In the genomic region with DNA sequence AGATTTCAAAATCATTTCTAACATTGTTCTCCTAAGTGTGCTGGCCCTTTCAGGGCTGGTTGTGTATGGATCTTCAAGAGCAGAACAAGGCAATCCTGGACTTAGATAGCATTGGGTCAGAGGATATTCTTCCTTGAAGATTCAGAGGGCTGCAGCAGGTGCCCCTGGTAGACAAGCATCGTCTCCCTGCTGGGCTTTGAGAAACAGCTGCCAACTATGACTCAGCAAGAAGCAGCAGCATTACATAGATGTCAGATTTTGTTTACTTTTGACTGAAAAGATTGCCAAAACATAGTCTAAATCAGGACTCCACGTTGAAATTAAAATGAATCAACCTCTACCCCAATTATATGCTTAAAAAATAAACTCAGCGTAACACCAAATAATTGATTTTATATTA, we compare ENCODE assay signal across 16 cellular contexts.
DNase-seq lines count a peak whose midpoint lies in the region; ATAC-seq, FAIRE-seq and TF ChIP-seq lines count a peak whose summit lies in the region.
"Had no signal": no experiment of that assay in that cellular context is flagged by ENCODE, and none has a peak within 500 bp of the region (broad histone marks: within the 10 kb centered on the region; RNA-seq: fewer than 3 reads in every experiment).

No MANE protein-coding gene starts in this region.

- no peaks in the 10 kb centered on the region for H3K27me3 Mint-ChIP-seq in MCF 10A (ENCODE audit: insufficient read depth, unreplicated experiment)
- H3K27me3 Mint-ChIP-seq in activated T-helper 2 cell treated with anti-CD3 and anti-CD28 coated beads, Interferon-gamma antibody, Interleukin-2, Interleukin-4, amounts not matched to agents 10 μg/mL and 5 μg/mL and 100 μg/mL, durations not matched to agents 14 hours and 24 hours and 36 hours (ENCODE audit: low read depth), result no peaks in the 10 kb centered on the region
- H3K27me3 Mint-ChIP-seq in activated naive CD8-positive, alpha-beta T cell treated with anti-CD3 and anti-CD28 coated beads, Interleukin-2, amount 50 U/mL, for 24 hours, result no peaks in the 10 kb centered on the region

- intact Hi-C loops in MCF 10A (cut with micrococcal nuclease) (no loop called here), breast epithelium (cut with DNase I; ENCODE audit: low total_unique reads) (no loop called here), dorsolateral prefrontal cortex (cut with DNase I) (no loop called here)
- intact Hi-C loops in activated T-helper 2 cell treated with anti-CD3 and anti-CD28 coated beads, Interferon-gamma antibody, Interleukin-2, Interleukin-4, amounts not matched to agents 10 μg/mL and 5 μg/mL and 100 μg/mL, durations not matched to agents 14 hours and 24 hours and 36 hours (cut with micrococcal nuclease), result no loop called here

- FAIRE-seq in urothelium cell line (lab: Jason Lieb, UNC), result no peak
- FAIRE-seq: HTR-8/SVneo, islet of Langerhans had no signal

- H3K27ac ChIP-seq in breast epithelium (no peak overlapping the region), dorsolateral prefrontal cortex (peak overlapping the region in 2 of 59 donors; percentile 7 to 14)
- H3K27ac ChIP-seq: esophagus squamous epithelium, tibial artery had no signal

- H3K4me1 Mint-ChIP-seq in MCF 10A (ENCODE audit: insufficient read depth, unreplicated experiment), result no peaks in the 10 kb centered on the region
- no peaks in the 10 kb centered on the region for H3K4me1 Mint-ChIP-seq in activated T-helper 2 cell treated with anti-CD3 and anti-CD28 coated beads, Interferon-gamma antibody, Interleukin-2, Interleukin-4, amounts not matched to agents 10 μg/mL and 5 μg/mL and 100 μg/mL, durations not matched to agents 14 hours and 24 hours and 36 hours (ENCODE audit: low read depth)
- H3K4me1 Mint-ChIP-seq in activated naive CD8-positive, alpha-beta T cell treated with anti-CD3 and anti-CD28 coated beads, Interleukin-2, amount 50 U/mL, for 24 hours, result peaks cover 2% of the 10 kb centered on the region

- no peak for TF ChIP-seq POLR2A in breast epithelium (IDR thresholded peaks at IDR 0.05)

- H3K9me3 Mint-ChIP-seq in MCF 10A (ENCODE audit: unreplicated experiment), result peaks cover 3% of the 10 kb centered on the region
- H3K9me3 Mint-ChIP-seq in activated T-helper 2 cell treated with anti-CD3 and anti-CD28 coated beads, Interferon-gamma antibody, Interleukin-2, Interleukin-4, amounts not matched to agents 10 μg/mL and 5 μg/mL and 100 μg/mL, durations not matched to agents 14 hours and 24 hours and 36 hours, result no peaks in the 10 kb centered on the region
- peaks cover 8% of the 10 kb centered on the region for H3K9me3 Mint-ChIP-seq in activated naive CD8-positive, alpha-beta T cell treated with anti-CD3 and anti-CD28 coated beads, Interleukin-2, amount 50 U/mL, for 24 hours

- BruUV-seq in MCF 10A (replicated peaks; lab: Mats Ljungman, UMichigan), result no TSS peak

- H3K4me1 ChIP-seq in breast epithelium, result no peaks in the 10 kb centered on the region
- H3K4me1 ChIP-seq: esophagus squamous epithelium had no signal

- POLR2A ChIA-PET in MCF 10A (lab: Yijun Ruan, JAX), result interaction anchor here (0.7 kb wide), 1 partner anchor 16 kb away, joined by 3 read pairs; no protein-coding TSS in a partner anchor

- H3K4me3 Mint-ChIP-seq in MCF 10A (ENCODE audit: unreplicated experiment), result no peak overlapping the region
- H3K4me3 Mint-ChIP-seq in activated T-helper 2 cell treated with anti-CD3 and anti-CD28 coated beads, Interferon-gamma antibody, Interleukin-2, Interleukin-4, amounts not matched to agents 10 μg/mL and 5 μg/mL and 100 μg/mL, durations not matched to agents 14 hours and 24 hours and 36 hours (ENCODE audit: low read depth), result no peak overlapping the region
- no peak overlapping the region for H3K4me3 Mint-ChIP-seq in activated naive CD8-positive, alpha-beta T cell treated with anti-CD3 and anti-CD28 coated beads, Interleukin-2, amount 50 U/mL, for 24 hours

- H3K4me3 ChIP-seq in breast epithelium (no peak overlapping the region), dorsolateral prefrontal cortex (peak overlapping the region in 33 of 59 donors; percentile 1 to 51 (median 21))
- H3K4me3 ChIP-seq: esophagus squamous epithelium, tibial artery had no signal

- DNase-seq in MCF 10A (ENCODE audit: unreplicated experiment), result peak; percentile 49
- no peak for DNase-seq in breast epithelium (ENCODE audit: low spot score in 2 of 2)
- DNase-seq in NCI-H510A (lab: John Stamatoyannopoulos, UW), result peak; percentile 48
- peak in 1 of 10 donors; percentile 58 for DNase-seq in dorsolateral prefrontal cortex
- peak; percentile 13 for DNase-seq in urothelium cell line (ENCODE audit: low spot score)
- no peak for DNase-seq in activated T-helper 2 cell treated with anti-CD3 and anti-CD28 coated beads, Interferon-gamma antibody, Interleukin-2, Interleukin-4, amounts not matched to agents 10 μg/mL and 5 μg/mL and 100 μg/mL, durations not matched to agents 14 hours and 24 hours and 36 hours (ENCODE audit: low spot score)
- DNase-seq in activated naive CD8-positive, alpha-beta T cell treated with anti-CD3 and anti-CD28 coated beads, Interleukin-2, amount 50 U/mL, for 24 hours, result no peak
- no peak for DNase-seq in NCI-H1694 (lab: John Stamatoyannopoulos, UW)
- DNase-seq: activated CD4-positive, alpha-beta T cell treated with anti-CD3 and anti-CD28 coated beads, Interleukin-2, amount 50 U/mL, for 1 hour; activated gamma-delta T cell; esophagus squamous epithelium; GF-D8; tibial artery had no signal

- peaks cover 0 to 9% of the 10 kb centered on the region in 2 donors for H3K9me3 ChIP-seq in breast epithelium

- H3K36me3 Mint-ChIP-seq in MCF 10A (ENCODE audit: insufficient read depth, unreplicated experiment), result no peaks in the 10 kb centered on the region
- H3K36me3 Mint-ChIP-seq in activated T-helper 2 cell treated with anti-CD3 and anti-CD28 coated beads, Interferon-gamma antibody, Interleukin-2, Interleukin-4, amounts not matched to agents 10 μg/mL and 5 μg/mL and 100 μg/mL, durations not matched to agents 14 hours and 24 hours and 36 hours (ENCODE audit: low read depth), result no peaks in the 10 kb centered on the region
- no peaks in the 10 kb centered on the region for H3K36me3 Mint-ChIP-seq in activated naive CD8-positive, alpha-beta T cell treated with anti-CD3 and anti-CD28 coated beads, Interleukin-2, amount 50 U/mL, for 24 hours (ENCODE audit: low read depth)

- no peaks in the 10 kb centered on the region for H3K36me3 ChIP-seq in breast epithelium
- H3K36me3 ChIP-seq: esophagus squamous epithelium, tibial artery had no signal

- H3K27me3 ChIP-seq in breast epithelium (no peaks in the 10 kb centered on the region), dorsolateral prefrontal cortex (no peaks in the 10 kb centered on the region)
- H3K27me3 ChIP-seq: esophagus squamous epithelium, tibial artery had no signal

- no peak for ATAC-seq in activated naive CD8-positive, alpha-beta T cell treated with anti-CD3 and anti-CD28 coated beads, Interleukin-2, amount 50 U/mL, for 24 hours
- ATAC-seq: sciatic nerve had no signal

- no peak overlapping the region for H3K27ac Mint-ChIP-seq in MCF 10A (ENCODE audit: low read depth, unreplicated experiment)
- H3K27ac Mint-ChIP-seq in activated T-helper 2 cell treated with anti-CD3 and anti-CD28 coated beads, Interferon-gamma antibody, Interleukin-2, Interleukin-4, amounts not matched to agents 10 μg/mL and 5 μg/mL and 100 μg/mL, durations not matched to agents 14 hours and 24 hours and 36 hours, result no peak overlapping the region
- no peak overlapping the region for H3K27ac Mint-ChIP-seq in activated naive CD8-positive, alpha-beta T cell treated with anti-CD3 and anti-CD28 coated beads, Interleukin-2, amount 50 U/mL, for 24 hours

- TF ChIP-seq CTCF in MCF 10A (IDR thresholded peaks at IDR 0.05; ENCODE audit: unreplicated experiment) (no peak), breast epithelium (IDR thresholded peaks at IDR 0.05) (no peak), dorsolateral prefrontal cortex (IDR thresholded peaks at IDR 0.05 in 54 of 56, conservative IDR thresholded peaks at IDR 0.05 in 2 of 56; ENCODE audit: low read depth in 1 of 56, partially characterized antibody in 56 of 56) (no peak)

- CTCF ChIA-PET in MCF 10A (lab: Yijun Ruan, JAX), result no interaction called here

Comparison
In these comparisons a context has a peak if more than half of its experiments do, and no peak if none do; other contexts are left out.
1. DNase-seq: peak in MCF 10A (single experiment), NCI-H510A (single experiment) and urothelium cell line (single experiment); none in breast epithelium (0 of 2), activated T-helper 2 cell treated with anti-CD3 and anti-CD28 coated beads, Interferon-gamma antibody, Interleukin-2, Interleukin-4, amounts not matched to agents 10 μg/mL and 5 μg/mL and 100 μg/mL, durations not matched to agents 14 hours and 24 hours and 36 hours (single experiment), activated naive CD8-positive, alpha-beta T cell treated with anti-CD3 and anti-CD28 coated beads, Interleukin-2, amount 50 U/mL, for 24 hours (single experiment) and NCI-H1694 (single experiment).
2. H3K4me3 ChIP-seq: peak in dorsolateral prefrontal cortex (33 of 59); none in breast epithelium (0 of 3).